In genomic region chr16:70686376-70687171, GRCh38 we compare ENCODE assay signal across 9 cellular contexts. TPM values are rescaled to one million over a fixed set of nuclear protein-coding genes. Genes with fewer than 3 reads are reported as not detected.
DNase-seq lines count a peak whose midpoint lies in the region; ATAC-seq and TF ChIP-seq lines count a peak whose summit lies in the region.
"Had no signal": no experiment of that assay in that cellular context is flagged by ENCODE, and none has a peak within 500 bp of the region (broad histone marks: within the 10 kb centered on the region; RNA-seq: fewer than 3 reads in every experiment).

No MANE protein-coding gene starts in this region.

- H3K27ac ChIP-seq in AG04450 (ENCODE audit: low read depth, low read length) (peak overlapping the region; percentile 39), coronary artery (peak overlapping the region; percentile 96 to 100)
- no peak overlapping the region for H3K27ac ChIP-seq in naive thymus-derived CD4-positive, alpha-beta T cell (ENCODE audit: low read depth, low read length)

- peaks cover 0 to 4% (median 2%) of the 10 kb centered on the region in 3 donors for H3K4me1 Mint-ChIP-seq in IgD-negative memory B cell
- H3K4me1 Mint-ChIP-seq in naive thymus-derived CD4-positive, alpha-beta T cell = peaks cover 0 to 8% (median 4%) of the 10 kb centered on the region in 7 donors
- H3K4me1 Mint-ChIP-seq in stimulated activated effector memory CD8-positive, alpha-beta T cell treated with anti-CD3 and anti-CD28 coated beads, Interleukin-12 subunit alpha, Interleukin-12 subunit beta, amount 100 ng/mL, for 72 hours = no peaks in the 10 kb centered on the region

- H3K4me3 Mint-ChIP-seq in IgD-negative memory B cell = peak overlapping the region in 3 of 4 donors; percentile 38 to 65 (median 63)
- H3K4me3 Mint-ChIP-seq in naive thymus-derived CD4-positive, alpha-beta T cell = peak overlapping the region; percentile 42 to 77 (median 66)
- no peak overlapping the region for H3K4me3 Mint-ChIP-seq in stimulated activated effector memory CD8-positive, alpha-beta T cell treated with anti-CD3 and anti-CD28 coated beads, Interleukin-12 subunit alpha, Interleukin-12 subunit beta, amount 100 ng/mL, for 72 hours

- ATAC-seq in naive thymus-derived CD4-positive, alpha-beta T cell = no peak
- ATAC-seq in GM21576 (IDR thresholded peaks at IDR 0.05; ENCODE audit: unreplicated experiment) = no peak
- ATAC-seq in stimulated activated effector memory CD8-positive, alpha-beta T cell treated with anti-CD3 and anti-CD28 coated beads, Interleukin-12 subunit alpha, Interleukin-12 subunit beta, amount 100 ng/mL, for 72 hours = no peak

- H3K4me1 ChIP-seq in naive thymus-derived CD4-positive, alpha-beta T cell (ENCODE audit: control insufficient read depth in 2 of 2, insufficient read depth in 2 of 2, low read length in 2 of 2) = peaks cover 0 to 7% of the 10 kb centered on the region in 2 donors

- peaks cover 5% of the 10 kb centered on the region for H3K36me3 Mint-ChIP-seq in IgD-negative memory B cell
- H3K36me3 Mint-ChIP-seq in naive thymus-derived CD4-positive, alpha-beta T cell = peaks cover 0 to 3% (median 0%) of the 10 kb centered on the region in 5 donors
- no peaks in the 10 kb centered on the region for H3K36me3 Mint-ChIP-seq in stimulated activated effector memory CD8-positive, alpha-beta T cell treated with anti-CD3 and anti-CD28 coated beads, Interleukin-12 subunit alpha, Interleukin-12 subunit beta, amount 100 ng/mL, for 72 hours

- H3K27me3 ChIP-seq in AG04450 (ENCODE audit: control insufficient read depth, insufficient read depth, low read length) = no peaks in the 10 kb centered on the region
- peaks cover 0 to 6% of the 10 kb centered on the region in 2 donors for H3K27me3 ChIP-seq in naive thymus-derived CD4-positive, alpha-beta T cell (ENCODE audit: control insufficient read depth in 2 of 2, insufficient read depth in 2 of 2, low read length in 2 of 2)

- H3K9me3 ChIP-seq in AG04450 (ENCODE audit: control insufficient read depth, insufficient read depth, low read length) = no peaks in the 10 kb centered on the region; the same call in 1 of the 2 replicates
- no peaks in the 10 kb centered on the region for H3K9me3 ChIP-seq in naive thymus-derived CD4-positive, alpha-beta T cell (ENCODE audit: control insufficient read depth in 2 of 3, low read length in 3 of 3)

- H3K27ac Mint-ChIP-seq in IgD-negative memory B cell = peak overlapping the region in 1 of 3 donors; percentile 65
- no peak overlapping the region for H3K27ac Mint-ChIP-seq in naive thymus-derived CD4-positive, alpha-beta T cell
- H3K27ac Mint-ChIP-seq in stimulated activated effector memory CD8-positive, alpha-beta T cell treated with anti-CD3 and anti-CD28 coated beads, Interleukin-12 subunit alpha, Interleukin-12 subunit beta, amount 100 ng/mL, for 72 hours = no peak overlapping the region
- H3K27ac Mint-ChIP-seq: T-helper 1 cell treated with Interleukin-12 subunit alpha and Interleukin-12 subunit beta and Interleukin-4 antibody, amounts not matched to agents 30 μg/mL and 1 μg/mL, for 36 hours had no signal

- peak overlapping the region; percentile 41 for H3K4me3 ChIP-seq in AG04450 (ENCODE audit: low read depth, low read length)
- peak overlapping the region; percentile 86 for H3K4me3 ChIP-seq in coronary artery
- no peak overlapping the region for H3K4me3 ChIP-seq in naive thymus-derived CD4-positive, alpha-beta T cell (ENCODE audit: low read length)

- CTCF ChIA-PET in AG04450 (lab: Charles Lee) = interaction anchor here (0.5 to 3.3 kb wide), 3 partner anchors 30 to 84 kb away, joined by 3 to 27 read pairs (median 23); no protein-coding TSS in a partner anchor
- CTCF ChIA-PET in naive thymus-derived CD4-positive, alpha-beta T cell (lab: Charles Lee) = interaction anchor here (2.9 kb wide), 1 partner anchor 84 kb away, joined by 12 read pairs; no protein-coding TSS in a partner anchor

- H3K36me3 ChIP-seq in naive thymus-derived CD4-positive, alpha-beta T cell (ENCODE audit: control insufficient read depth in 2 of 3, insufficient read depth in 3 of 3, low read length in 3 of 3) = peaks cover 0 to 4% (median 0%) of the 10 kb centered on the region in 3 experiments

- peaks cover 9% of the 10 kb centered on the region for H3K27me3 Mint-ChIP-seq in IgD-negative memory B cell
- H3K27me3 Mint-ChIP-seq in naive thymus-derived CD4-positive, alpha-beta T cell = peaks cover 0 to 26% (median 4%) of the 10 kb centered on the region in 5 donors

- DNase-seq in AG04450 (ENCODE audit: low read depth, low spot score) (no peak), coronary artery (ENCODE audit: low spot score) (no peak), GM03348 (ENCODE audit: low spot score) (no peak)
- peak in 1 of 9 donors; percentile 6 for DNase-seq in naive thymus-derived CD4-positive, alpha-beta T cell
- DNase-seq in effector CD8-positive, alpha-beta T cell (lab: John Stamatoyannopoulos, UW) = no peak
- no peak for DNase-seq in stimulated activated effector memory CD8-positive, alpha-beta T cell treated with anti-CD3 and anti-CD28 coated beads, Interleukin-12 subunit alpha, Interleukin-12 subunit beta, amount 100 ng/mL, for 72 hours (ENCODE audit: low spot score in 2 of 2)

- POLR2A ChIA-PET in AG04450 (lab: Yijun Ruan, JAX) = interaction anchor here (0.6 to 2.0 kb wide), 8 partner anchors 17 to 686 kb away, joined by 3 to 11 read pairs (median 3); no protein-coding TSS in a partner anchor
- POLR2A ChIA-PET in naive thymus-derived CD4-positive, alpha-beta T cell (lab: Charles Lee) = interaction anchor here (0.7 kb wide), 1 partner anchor 9 kb away, joined by 3 read pairs; no protein-coding TSS in a partner anchor

- no peak for TF ChIP-seq CTCF in AG04450 (IDR thresholded peaks at IDR 0.05; ENCODE audit: low read depth, low read length)
- no peak for TF ChIP-seq CTCF in coronary artery (IDR thresholded peaks at IDR 0.05)

- intact Hi-C loops in naive thymus-derived CD4-positive, alpha-beta T cell (cut with micrococcal nuclease) = no loop called here

- H3K9me3 Mint-ChIP-seq in IgD-negative memory B cell = no peaks in the 10 kb centered on the region
- no peaks in the 10 kb centered on the region for H3K9me3 Mint-ChIP-seq in naive thymus-derived CD4-positive, alpha-beta T cell
- no peaks in the 10 kb centered on the region for H3K9me3 Mint-ChIP-seq in stimulated activated effector memory CD8-positive, alpha-beta T cell treated with anti-CD3 and anti-CD28 coated beads, Interleukin-12 subunit alpha, Interleukin-12 subunit beta, amount 100 ng/mL, for 72 hours
- H3K9me3 Mint-ChIP-seq: T-helper 1 cell treated with Interleukin-12 subunit alpha and Interleukin-12 subunit beta and Interleukin-4 antibody, amounts not matched to agents 30 μg/mL and 1 μg/mL, for 36 hours had no signal

RNA-seq across cellular contexts. Expression of gene MTSS2, which starts 0.7 kb away (rescaled TPM):
- polyA plus RNA-seq in AG04450 (2011; rRNA removed) (57.9 and 80.1 TPM in 2 replicates), IgD-negative memory B cell (0.06 TPM)
- 55.0 and 67.0 TPM in 2 replicates for polyA minus RNA-seq in AG04450 (2011; rRNA and poly(A)+ RNA removed)
- total RNA-seq in naive thymus-derived CD4-positive, alpha-beta T cell = 10 to 100 TPM in 3 of 5 experiments, 1 to 10 TPM in 2; 1.4 to 16.7 (median 11.5) TPM
- polyA plus RNA-seq in naive thymus-derived CD4-positive, alpha-beta T cell = not detected

RNA-seq across cellular contexts. Expression of gene IL34, which starts 40.2 kb away (rescaled TPM):
- polyA plus RNA-seq in AG04450 (2011; rRNA removed) = 3.0 and 5.1 TPM in 2 replicates
- 2.6 and 3.7 TPM in 2 replicates for polyA minus RNA-seq in AG04450 (2011; rRNA and poly(A)+ RNA removed)
- polyA plus RNA-seq in IgD-negative memory B cell = not detected
- 1 to 10 TPM in 1 of 5 experiments, under 1 TPM in 2, not detected in 2; 0.38 to 1.1 (median 0.50) TPM for total RNA-seq in naive thymus-derived CD4-positive, alpha-beta T cell
- polyA plus RNA-seq in naive thymus-derived CD4-positive, alpha-beta T cell = not detected

Comparison
In these comparisons a context has a peak if more than half of its experiments do, and no peak if none do; other contexts are left out.
1. RNA of gene MTSS2, which starts 0.7 kb away (polyA plus RNA-seq): 57.9 to 80.1 TPM in AG04450; 0.06 TPM in IgD-negative memory B cell (single experiment) and not detected in naive thymus-derived CD4-positive, alpha-beta T cell; every median in the first group is over 10 times any median in the second.